In genomic region chr9:124594215-124594614, GRCh38 we compare ENCODE assay signal across 19 cellular contexts.
DNase-seq lines count a peak whose midpoint lies in the region; ATAC-seq, FAIRE-seq and TF ChIP-seq lines count a peak whose summit lies in the region.
"Had no signal": no experiment of that assay in that cellular context is flagged by ENCODE, and none has a peak within 500 bp of the region (broad histone marks: within the 10 kb centered on the region; RNA-seq: fewer than 3 reads in every experiment).

No MANE protein-coding gene starts in this region.

- 45 to 56% methylated on average over 3 of the region's 3 CpGs for WGBS in GM23248 (ENCODE audit: low coverage in 1 of 2, low lambda C conversion rate in 2 of 2, missing lambda C conversion rate in 2 of 2), 2 experiments

- peaks cover 76% of the 10 kb centered on the region for H3K4me1 Mint-ChIP-seq in neural crest cell
- H3K4me1 Mint-ChIP-seq in activated naive CD8-positive, alpha-beta T cell treated with anti-CD3 and anti-CD28 coated beads for 36 hours = no peaks in the 10 kb centered on the region
- H3K4me1 Mint-ChIP-seq: T-cell had no signal

- no peak overlapping the region for H3K27ac ChIP-seq in GM23248
- H3K27ac ChIP-seq in SK-N-MC = peak overlapping the region; percentile 93
- no peak overlapping the region for H3K27ac ChIP-seq in upper lobe of right lung
- H3K27ac ChIP-seq: ascending aorta, KMS-11, psoas muscle had no signal

- no peak overlapping the region for H3K4me2 ChIP-seq in GM23248 (ENCODE audit: unreplicated experiment)
- H3K4me2 ChIP-seq: KMS-11 had no signal

- intact Hi-C loops in upper lobe of right lung (cut with DNase I) = no loop called here

- no peak for TF ChIP-seq POLR2A in GM12891 (IDR thresholded peaks at IDR 0.05; ENCODE audit: low read depth, low read length)

- no peak for ATAC-seq in upper lobe of right lung
- ATAC-seq: naive thymus-derived CD8-positive, alpha-beta T cell; T-cell had no signal

- no peaks in the 10 kb centered on the region for H4K20me1 ChIP-seq in GM23248 (ENCODE audit: insufficient read depth)

- H3K9me2 ChIP-seq in GM23248 (ENCODE audit: insufficient read depth) = no peaks in the 10 kb centered on the region

- peaks cover 12% of the 10 kb centered on the region; the same call in 1 of the 2 replicates for H3K4me1 ChIP-seq in GM23248 (ENCODE audit: insufficient read depth)
- H3K4me1 ChIP-seq in upper lobe of right lung = peaks cover 18% of the 10 kb centered on the region
- H3K4me1 ChIP-seq: ascending aorta, psoas muscle had no signal

- no peak for TF ChIP-seq CTCF in neural crest cell (conservative IDR thresholded peaks at IDR 0.05)
- TF ChIP-seq CTCF in upper lobe of right lung (IDR thresholded peaks at IDR 0.05) = no peak

- no peak overlapping the region for H3K4me3 ChIP-seq in GM23248
- peak overlapping the region; percentile 72 for H3K4me3 ChIP-seq in SK-N-MC
- H3K4me3 ChIP-seq in upper lobe of right lung = no peak overlapping the region
- H3K4me3 ChIP-seq: ascending aorta, psoas muscle had no signal

- H3F3A ChIP-seq in GM23248 (ENCODE audit: insufficient read depth) = no peaks in the 10 kb centered on the region

- H3K27me3 Mint-ChIP-seq in neural crest cell (ENCODE audit: low read depth) = peaks cover 24% of the 10 kb centered on the region
- peaks cover 9% of the 10 kb centered on the region for H3K27me3 Mint-ChIP-seq in activated naive CD8-positive, alpha-beta T cell treated with anti-CD3 and anti-CD28 coated beads for 36 hours

- H3K79me2 ChIP-seq in GM23248 (ENCODE audit: insufficient read depth) = no peaks in the 10 kb centered on the region

- in situ Hi-C loops in GM23248 (cut with MboI) = no loop called here

- H3K9me3 Mint-ChIP-seq in neural crest cell = no peaks in the 10 kb centered on the region
- H3K9me3 Mint-ChIP-seq in activated naive CD8-positive, alpha-beta T cell treated with anti-CD3 and anti-CD28 coated beads for 36 hours = no peaks in the 10 kb centered on the region
- H3K9me3 Mint-ChIP-seq: naive thymus-derived CD8-positive, alpha-beta T cell; T-cell had no signal

- peaks cover 2% of the 10 kb centered on the region for H3K36me3 Mint-ChIP-seq in neural crest cell (ENCODE audit: low read depth)
- no peaks in the 10 kb centered on the region for H3K36me3 Mint-ChIP-seq in activated naive CD8-positive, alpha-beta T cell treated with anti-CD3 and anti-CD28 coated beads for 36 hours
- H3K36me3 Mint-ChIP-seq: naive thymus-derived CD8-positive, alpha-beta T cell; T-cell had no signal

- H3K36me3 ChIP-seq in GM23248 (ENCODE audit: low read depth) (no peaks in the 10 kb centered on the region), SK-N-MC (ENCODE audit: insufficient read depth, low read length) (no peaks in the 10 kb centered on the region), upper lobe of right lung (no peaks in the 10 kb centered on the region)
- H3K36me3 ChIP-seq: ascending aorta had no signal

- H3K9ac ChIP-seq in GM23248 = no peak overlapping the region
- H3K9ac ChIP-seq in SK-N-MC (ENCODE audit: insufficient read length) = peak overlapping the region; percentile 67
- H3K9ac ChIP-seq: KMS-11 had no signal

- H3K9me3 ChIP-seq in GM23248 (ENCODE audit: low read depth) (no peaks in the 10 kb centered on the region), SK-N-MC (ENCODE audit: low read depth, low read length) (no peaks in the 10 kb centered on the region), upper lobe of right lung (no peaks in the 10 kb centered on the region)
- H3K9me3 ChIP-seq: ascending aorta, psoas muscle had no signal

- peak overlapping the region; percentile 50; the same call in 1 of the 2 replicates for H2AFZ ChIP-seq in GM23248

- peak overlapping the region; percentile 88 for H3K4me3 Mint-ChIP-seq in neural crest cell
- no peak overlapping the region for H3K4me3 Mint-ChIP-seq in activated naive CD8-positive, alpha-beta T cell treated with anti-CD3 and anti-CD28 coated beads for 36 hours
- H3K4me3 Mint-ChIP-seq: naive thymus-derived CD8-positive, alpha-beta T cell; T-cell had no signal

- no peak for FAIRE-seq in GM12891 (lab: Jason Lieb, UNC)

- DNase-seq in GM23248 (no peak), SK-N-MC (ENCODE audit: low read depth, low spot score) (no peak), fibroblast of peridontal ligament (ENCODE audit: extremely low read depth) (peak; percentile 54), neural crest cell (ENCODE audit: low read depth, low spot score) (no peak), GM12891 (ENCODE audit: insufficient read length, low spot score) (no peak), upper lobe of right lung (no peak), NCI-H1417 (lab: John Stamatoyannopoulos, UW) (no peak)
- no peak for DNase-seq in activated naive CD8-positive, alpha-beta T cell treated with anti-CD3 and anti-CD28 coated beads for 36 hours
- DNase-seq: activated CD4-positive, alpha-beta T cell treated with anti-CD3 and anti-CD28 coated beads, Interleukin-2, amount 50 U/mL, for 48 hours; mammary epithelial cell; naive thymus-derived CD8-positive, alpha-beta T cell; NCI-H1092 treated with DMSO at 0.1 percent for 48 hours; NCI-H2107; psoas muscle; Right ventricle myocardium superior; stimulated activated CD4-positive, alpha-beta T cell treated with anti-CD3 and anti-CD28 coated beads, Interleukin-4, amount 100 ng/mL, for 4 hours; T-cell had no signal

- H3K27me3 ChIP-seq in GM23248 (replicated peaks; ENCODE audit: insufficient read depth) = no peaks in the 10 kb centered on the region
- no peaks in the 10 kb centered on the region for H3K27me3 ChIP-seq in upper lobe of right lung
- H3K27me3 ChIP-seq: ascending aorta had no signal

- peak overlapping the region; percentile 93 for H3K27ac Mint-ChIP-seq in neural crest cell (ENCODE audit: unreplicated experiment)
- no peak overlapping the region for H3K27ac Mint-ChIP-seq in activated naive CD8-positive, alpha-beta T cell treated with anti-CD3 and anti-CD28 coated beads for 36 hours
- H3K27ac Mint-ChIP-seq: naive thymus-derived CD8-positive, alpha-beta T cell; T-cell had no signal

TF ChIP-seq in GM12891, 5 proteins besides CTCF, POLR2A, EP300 and RAD21:
- TF ChIP-seq TAF1 (IDR thresholded peaks at IDR 0.05; ENCODE audit: low read depth, low read length) = no peak
- no peak for TF ChIP-seq POLR2AphosphoS5 (IDR thresholded peaks at IDR 0.05; ENCODE audit: low read depth, low read length)
- no peak for TF ChIP-seq PAX5 (IDR thresholded peaks at IDR 0.05; ENCODE audit: insufficient read depth, low read length, severe bottlenecking)
- no peak for TF ChIP-seq POU2F2 (IDR thresholded peaks at IDR 0.05; ENCODE audit: low read depth, low read length)
- no peak for TF ChIP-seq SPI1 (IDR thresholded peaks at IDR 0.05; ENCODE audit: low read depth, low read length)
